Comparison of ENCODE assay signal across 8 cellular contexts in the genomic region with DNA sequence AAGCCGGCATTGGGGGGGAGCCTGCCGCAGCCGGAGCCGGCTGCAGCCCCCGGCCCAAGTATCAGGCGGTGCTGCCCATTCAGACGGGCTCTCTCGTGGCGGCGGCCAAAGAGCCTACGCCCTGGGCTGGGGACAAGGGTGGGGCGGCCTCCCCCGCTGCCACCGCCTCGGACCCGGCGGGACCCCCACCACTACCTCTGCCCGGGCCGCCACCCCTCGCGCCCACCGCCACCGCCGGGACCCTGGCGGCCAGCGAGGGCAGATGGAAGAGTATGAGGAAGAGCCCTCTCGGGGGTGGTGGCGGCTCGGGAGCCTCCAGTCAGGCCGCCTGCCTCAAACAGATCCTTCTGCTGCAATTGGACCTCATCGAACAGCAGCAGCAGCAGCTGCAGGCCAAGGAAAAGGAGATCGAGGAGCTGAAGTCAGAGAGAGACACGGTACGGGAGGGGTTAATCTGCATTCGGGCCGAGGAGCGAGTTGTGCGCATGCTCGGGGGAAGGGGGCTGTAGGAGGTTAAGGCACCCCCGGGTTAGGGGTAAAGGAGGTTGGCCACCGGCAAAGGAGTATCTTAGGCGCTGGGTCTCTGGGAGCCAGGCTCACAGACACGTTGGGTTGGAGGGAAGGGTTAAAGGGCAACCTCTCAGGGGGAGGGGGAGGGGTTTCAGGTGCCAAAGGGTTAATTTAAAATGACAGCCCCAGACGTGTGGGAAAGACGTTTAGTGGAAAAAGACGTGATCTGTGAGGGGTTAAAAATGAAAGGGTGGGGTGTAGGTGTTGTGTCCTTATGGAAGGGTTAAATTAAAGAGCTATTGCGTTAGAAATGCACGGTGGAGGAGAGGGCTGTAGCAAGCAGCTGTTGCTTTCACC. TPM values are rescaled to one million over a fixed set of nuclear protein-coding genes. Genes with fewer than 3 reads are reported as not detected.
DNase-seq lines count a peak whose midpoint lies in the region; ATAC-seq and TF ChIP-seq lines count a peak whose summit lies in the region.

No MANE protein-coding gene starts in this region.

- intact Hi-C loops in left lung (cut with DNase I), result no loop called here

- in situ Hi-C loops in Caki2 (cut with HindIII; ENCODE audit: low pct_unique_long_range_greater_than_20kb, low sequenced_read_pairs), result no loop called here

- H3K4me3 ChIP-seq in left lung, result peak overlapping the region; percentile 98 to 99

- ATAC-seq in GM21529 (IDR thresholded peaks at IDR 0.05; ENCODE audit: unreplicated experiment), result peak; percentile 25
- peak; percentile 29 for ATAC-seq in left lung

- peaks cover 10 to 60% of the 10 kb centered on the region in 2 donors for H3K4me1 ChIP-seq in left lung

- H3K9me3 ChIP-seq in left lung, result no peaks in the 10 kb centered on the region

- DNase-seq in Caki2 (ENCODE audit: low read depth) (peak; percentile 62), NCI-H146 (lab: John Stamatoyannopoulos, UW) (peak; percentile 61), left lung (peak; percentile 61 to 85), amniotic stem cell (lab: John Stamatoyannopoulos, UW) (no peak)
- peak; percentile 74 for DNase-seq in stimulated activated CD8-positive, alpha-beta memory T cell treated with anti-CD3 and anti-CD28 coated beads, Interleukin-4, amount 100 ng/mL, for 48 hours

- peaks cover 0 to 27% of the 10 kb centered on the region in 2 donors for H3K36me3 ChIP-seq in left lung

- H3K27me3 ChIP-seq in left lung, result no peaks in the 10 kb centered on the region

- no peak; the same call in 1 of the 2 replicates for TF ChIP-seq CTCF in VCaP (conservative IDR thresholded peaks at IDR 0.05)
- TF ChIP-seq CTCF in left lung (IDR thresholded peaks at IDR 0.05), result no peak

- H3K27ac ChIP-seq in VCaP (peak overlapping the region; percentile 99), cingulate gyrus (ENCODE audit: low read depth, low read length) (peak overlapping the region; percentile 83), left lung (peak overlapping the region; percentile 95 to 98)

RNA-seq across cellular contexts. Expression of gene MSL1, which starts 1.4 kb away (rescaled TPM):
- 32.3 and 42.7 TPM in 2 replicates for total RNA-seq in Caki2 (2014; rRNA removed; shearing (Covaris generic); ENCODE audit: low replicate concordance)
- 100 to 1,000 TPM in 1 of 2 donors, 10 to 100 TPM in 1; 84.1 to 112 TPM for total RNA-seq in left lung

RNA-seq across cellular contexts. Expression of gene CASC3, which starts 17.2 kb away (rescaled TPM):
- 27.5 and 37.9 TPM in 2 replicates for total RNA-seq in Caki2 (2014; rRNA removed; shearing (Covaris generic); ENCODE audit: low replicate concordance)
- 10 to 100 TPM; 63.4 to 98.8 TPM for total RNA-seq in left lung

RNA-seq across cellular contexts. Expression of gene NR1D1, which starts 22.8 kb away (rescaled TPM):
- total RNA-seq in Caki2 (2014; rRNA removed; shearing (Covaris generic); ENCODE audit: low replicate concordance), result 1.1 and 1.6 TPM in 2 replicates
- total RNA-seq in left lung, result 10 to 100 TPM in 1 of 2 donors, 1 to 10 TPM in 1; 6.5 to 11.4 TPM

RNA-seq across cellular contexts. Expression of gene RAPGEFL1, which starts 54.1 kb away (rescaled TPM):
- 1.7 and 5.9 TPM in 2 replicates for total RNA-seq in Caki2 (2014; rRNA removed; shearing (Covaris generic); ENCODE audit: low replicate concordance)
- total RNA-seq in left lung, result 10 to 100 TPM in 1 of 2 donors, 1 to 10 TPM in 1; 7.4 to 13.1 TPM
